In the genomic region with DNA sequence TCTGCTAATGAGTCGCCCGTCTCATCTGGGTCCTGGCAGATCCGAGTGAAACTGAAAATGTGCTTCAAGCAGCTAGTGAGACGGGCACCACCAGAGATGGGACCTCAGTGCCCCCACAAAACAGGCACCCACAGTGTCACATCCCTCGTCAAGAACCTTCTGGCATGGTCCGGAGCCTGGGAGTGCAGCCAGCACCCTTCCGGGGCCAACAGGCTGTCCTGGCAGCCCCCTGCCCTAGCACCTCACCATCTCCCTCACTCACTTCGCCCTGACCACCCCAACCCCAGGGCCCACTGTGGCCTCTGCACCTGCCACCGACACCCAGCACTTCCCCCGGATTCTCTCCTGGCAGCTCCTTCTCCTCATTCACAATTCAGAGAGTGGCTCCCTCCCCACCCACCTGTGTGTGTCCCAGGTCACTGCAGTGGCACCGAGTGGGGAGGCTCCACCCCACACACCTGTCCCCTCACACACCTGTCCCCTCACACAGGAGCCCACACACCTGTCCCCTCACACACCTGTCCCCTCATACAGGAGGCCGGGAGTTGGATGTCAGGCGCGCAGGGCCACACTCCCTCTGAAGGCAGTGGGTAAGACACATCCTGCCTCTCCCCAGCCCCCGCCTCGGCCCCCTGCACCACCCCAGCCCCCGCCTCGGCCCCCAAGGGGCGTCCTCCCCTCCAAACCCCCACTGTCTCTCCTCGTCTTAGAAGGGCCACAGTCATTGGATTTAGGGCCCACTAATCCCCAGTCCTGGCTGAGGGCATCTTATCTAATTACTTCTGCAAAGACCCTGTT, we compare ENCODE assay signal across 25 cellular contexts. TPM values are rescaled to one million over a fixed set of nuclear protein-coding genes. Genes with fewer than 3 reads are reported as not detected.
"Had no signal": no experiment of that assay in that cellular context is flagged by ENCODE, and none has a peak within 500 bp of the region (broad histone marks: within the 10 kb centered on the region; RNA-seq: fewer than 3 reads in every experiment).

No MANE protein-coding gene starts in this region.

- ATAC-seq: gastroesophageal sphincter; left lobe of liver; sciatic nerve; stimulated activated effector memory CD8-positive, alpha-beta T cell treated with anti-CD3 and anti-CD28 coated beads, Interleukin-12 subunit alpha, Interleukin-12 subunit beta, amount 100 ng/mL, for 72 hours had no signal

- H3K36me3 Mint-ChIP-seq: activated naive CD4-positive, alpha-beta T cell treated with anti-CD3 and anti-CD28 coated beads, Interleukin-2, amount 10 ng/mL, durations not matched to agents 7 days and 5 days; immature natural killer cell; stimulated activated effector memory CD8-positive, alpha-beta T cell treated with anti-CD3 and anti-CD28 coated beads, Interleukin-12 subunit alpha, Interleukin-12 subunit beta, amount 100 ng/mL, for 72 hours had no signal

- H3K9me3 ChIP-seq: gastroesophageal sphincter, upper lobe of left lung, vagina had no signal

- H3K4me3 Mint-ChIP-seq: activated naive CD4-positive, alpha-beta T cell treated with anti-CD3 and anti-CD28 coated beads, Interleukin-2, amount 10 ng/mL, durations not matched to agents 7 days and 5 days; immature natural killer cell; neural crest cell; stimulated activated effector memory CD8-positive, alpha-beta T cell treated with anti-CD3 and anti-CD28 coated beads, Interleukin-12 subunit alpha, Interleukin-12 subunit beta, amount 100 ng/mL, for 72 hours; stimulated activated naive CD8-positive, alpha-beta T cell treated with anti-CD3 and anti-CD28 coated beads, Interleukin-15, Interleukin-2, amounts not matched to agents 100 ng/mL and 50 ng/mL, for 24 hours; T-helper 2 cell treated with Interferon-gamma antibody and Interleukin-4, amounts not matched to agents 5 μg/mL and 100 μg/mL, for 36 hours had no signal

- H3K27ac ChIP-seq: brain microvascular endothelial cell, gastroesophageal sphincter, skin epidermis, upper lobe of left lung, vagina had no signal

- H3K4me3 ChIP-seq: gastroesophageal sphincter, skin epidermis, upper lobe of left lung had no signal

- H3K4me1 ChIP-seq: vagina had no signal

- H3K36me3 ChIP-seq: brain microvascular endothelial cell, gastroesophageal sphincter, upper lobe of left lung, vagina had no signal

- H3K27me3 ChIP-seq: upper lobe of left lung, vagina had no signal

- H3K27ac Mint-ChIP-seq: activated naive CD4-positive, alpha-beta T cell treated with anti-CD3 and anti-CD28 coated beads, Interleukin-2, amount 10 ng/mL, durations not matched to agents 7 days and 5 days; immature natural killer cell; stimulated activated effector memory CD8-positive, alpha-beta T cell treated with anti-CD3 and anti-CD28 coated beads, Interleukin-12 subunit alpha, Interleukin-12 subunit beta, amount 100 ng/mL, for 72 hours; stimulated activated naive CD8-positive, alpha-beta T cell treated with anti-CD3 and anti-CD28 coated beads, Interleukin-15, Interleukin-2, amounts not matched to agents 100 ng/mL and 50 ng/mL, for 24 hours; T-helper 2 cell treated with Interferon-gamma antibody and Interleukin-4, amounts not matched to agents 5 μg/mL and 100 μg/mL, for 36 hours had no signal

- H3K9me3 Mint-ChIP-seq: activated naive CD4-positive, alpha-beta T cell treated with anti-CD3 and anti-CD28 coated beads, Interleukin-2, amount 10 ng/mL, durations not matched to agents 7 days and 5 days; neural crest cell; stimulated activated effector memory CD8-positive, alpha-beta T cell treated with anti-CD3 and anti-CD28 coated beads, Interleukin-12 subunit alpha, Interleukin-12 subunit beta, amount 100 ng/mL, for 72 hours; stimulated activated naive CD8-positive, alpha-beta T cell treated with anti-CD3 and anti-CD28 coated beads, Interleukin-15, Interleukin-2, amounts not matched to agents 100 ng/mL and 50 ng/mL, for 24 hours; T-helper 2 cell treated with Interferon-gamma antibody and Interleukin-4, amounts not matched to agents 5 μg/mL and 100 μg/mL, for 36 hours had no signal

- H3K4me1 Mint-ChIP-seq: neural crest cell; stimulated activated effector memory CD8-positive, alpha-beta T cell treated with anti-CD3 and anti-CD28 coated beads, Interleukin-12 subunit alpha, Interleukin-12 subunit beta, amount 100 ng/mL, for 72 hours had no signal

- DNase-seq: activated CD4-positive, alpha-beta T cell treated with anti-CD3 and anti-CD28 coated beads for 4 hours; activated CD4-positive, alpha-beta T cell treated with anti-CD3 and anti-CD28 coated beads, Interleukin-2, amount 50 U/mL, for 4 hours; activated effector memory CD4-positive, alpha-beta T cell treated with anti-CD3 and anti-CD28 coated beads, Interleukin-2, amount 50 U/mL, for 16 hours; activated naive CD4-positive, alpha-beta T cell treated with anti-CD3 and anti-CD28 coated beads, Interleukin-2, amount 10 ng/mL, durations not matched to agents 7 days and 5 days; activated T-cell treated with anti-CD3 and anti-CD28 coated beads for 4 hours; amniotic stem cell; brain microvascular endothelial cell; caudate nucleus; hypothalamus; immature natural killer cell; stimulated activated CD4-positive, alpha-beta T cell treated with anti-CD3 and anti-CD28 coated beads, Interleukin-4, amount 100 ng/mL, for 24 hours; T-helper 1 cell had no signal

RNA-seq across cellular contexts. Expression of gene GALNT9, which starts 7.9 kb away (rescaled TPM):
- total RNA-seq: fibroblast of villous mesenchyme, left lobe of liver, sciatic nerve, subcutaneous adipose tissue had no signal
- polyA plus RNA-seq: esophagus, immature natural killer cell had no signal
